In genomic region chr20:51400051-51400926, GRCh38 we compare ENCODE assay signal across 8 cellular contexts.
DNase-seq lines count a peak whose midpoint lies in the region; ATAC-seq and TF ChIP-seq lines count a peak whose summit lies in the region.

No MANE protein-coding gene starts in this region.

- ATAC-seq in HG03108 (IDR thresholded peaks at IDR 0.05; ENCODE audit: unreplicated experiment), result peak; percentile 55

- TF ChIP-seq CTCF in transverse colon (IDR thresholded peaks at IDR 0.05) (no peak), hepatocyte (IDR thresholded peaks at IDR 0.05; ENCODE audit: poor library complexity) (no peak)

- H3K36me3 ChIP-seq in transverse colon (no peaks in the 10 kb centered on the region), hepatocyte (replicated peaks; ENCODE audit: insufficient read depth, low read depth) (no peaks in the 10 kb centered on the region)

- no peaks in the 10 kb centered on the region for H3K79me2 ChIP-seq in hepatocyte

- H3K27me3 Mint-ChIP-seq in activated CD4-positive, alpha-beta T cell treated with anti-CD3 and anti-CD28 coated beads, Interleukin-2, amount 10 ng/mL, durations not matched to agents 24 days and 14 days, result no peaks in the 10 kb centered on the region
- peaks cover 17 to 44% (median 43%) of the 10 kb centered on the region in 3 donors for H3K27me3 Mint-ChIP-seq in immature natural killer cell (ENCODE audit: low read depth in 3 of 3)

- WGBS in transverse colon (ENCODE audit: low coverage in 1 of 2), 2 donors, result 75 to 89% methylated on average over 3 to 17 of the region's 17 CpGs
- 92% methylated on average over 17 of the region's 17 CpGs for WGBS in hepatocyte (ENCODE audit: low lambda C conversion rate, missing lambda C conversion rate)

- H3K4me3 ChIP-seq in transverse colon (no peak overlapping the region), hepatocyte (no peak overlapping the region)

- H3K9me3 Mint-ChIP-seq in activated CD4-positive, alpha-beta T cell treated with anti-CD3 and anti-CD28 coated beads, Interleukin-2, amount 10 ng/mL, durations not matched to agents 24 days and 14 days, result no peaks in the 10 kb centered on the region
- H3K9me3 Mint-ChIP-seq in immature natural killer cell, result no peaks in the 10 kb centered on the region

- peaks cover 0 to 3% (median 0%) of the 10 kb centered on the region in 4 donors for H3K4me1 ChIP-seq in transverse colon
- no peaks in the 10 kb centered on the region for H3K4me1 ChIP-seq in hepatocyte (ENCODE audit: insufficient read depth)

- H3K4me2 ChIP-seq in hepatocyte, result no peak overlapping the region

- H3K27ac Mint-ChIP-seq in activated CD4-positive, alpha-beta T cell treated with anti-CD3 and anti-CD28 coated beads, Interleukin-2, amount 10 ng/mL, durations not matched to agents 24 days and 14 days, result peak overlapping the region; percentile 97
- peak overlapping the region; percentile 99 to 100 (median 99) for H3K27ac Mint-ChIP-seq in immature natural killer cell

- peaks cover 75% of the 10 kb centered on the region for H3K4me1 Mint-ChIP-seq in activated CD4-positive, alpha-beta T cell treated with anti-CD3 and anti-CD28 coated beads, Interleukin-2, amount 10 ng/mL, durations not matched to agents 24 days and 14 days
- peaks cover 85 to 99% of the 10 kb centered on the region in 2 donors for H3K4me1 Mint-ChIP-seq in immature natural killer cell

- TF ChIP-seq EP300 in transverse colon (IDR thresholded peaks at IDR 0.05; ENCODE audit: low read depth), result no peak

- no peaks in the 10 kb centered on the region for H3K9me3 ChIP-seq in transverse colon
- no peaks in the 10 kb centered on the region for H3K9me3 ChIP-seq in hepatocyte (ENCODE audit: low read depth)

- H3K27me3 ChIP-seq in transverse colon (no peaks in the 10 kb centered on the region), hepatocyte (no peaks in the 10 kb centered on the region)

- in situ Hi-C loops in transverse colon (cut with MboI; ENCODE audit: low pct_ligation_motif_present in 1 of 4, low pct_unique_long_range_greater_than_20kb in 1 of 4, low sequenced_read_pairs in 3 of 4), result no loop called here

- H3K9me2 ChIP-seq in hepatocyte (replicated peaks; ENCODE audit: insufficient read depth), result no peaks in the 10 kb centered on the region

- H3K27ac ChIP-seq in transverse colon (peak overlapping the region; percentile 35 to 73 (median 56)), hepatocyte (no peak overlapping the region)

- no peaks in the 10 kb centered on the region for H4K20me1 ChIP-seq in hepatocyte (ENCODE audit: insufficient read depth, poor library complexity, severe bottlenecking)

- H3K36me3 Mint-ChIP-seq in activated CD4-positive, alpha-beta T cell treated with anti-CD3 and anti-CD28 coated beads, Interleukin-2, amount 10 ng/mL, durations not matched to agents 24 days and 14 days (ENCODE audit: low read depth), result peaks cover 77% of the 10 kb centered on the region
- peaks cover 17 to 46% (median 22%) of the 10 kb centered on the region in 3 donors for H3K36me3 Mint-ChIP-seq in immature natural killer cell

- peak; percentile 93 for DNase-seq in activated CD4-positive, alpha-beta T cell treated with anti-CD3 and anti-CD28 coated beads, Interleukin-2, amount 10 ng/mL, durations not matched to agents 24 days and 14 days
- DNase-seq in immature natural killer cell, result peak; percentile 86 to 89 (median 88)
- DNase-seq in transverse colon, result peak; percentile 38
- DNase-seq in hepatocyte (ENCODE audit: low spot score), result no peak
- no peak for DNase-seq in HUDEP-2 (lab: John Stamatoyannopoulos, UW; ENCODE audit: unreplicated experiment in 76 of 76)
- DNase-seq in DMS 273 treated with DMSO at 0.1 percent for 48 hours (lab: John Stamatoyannopoulos, UW), result no peak

- TF ChIP-seq POLR2A in GM19193 (IDR thresholded peaks at IDR 0.05; ENCODE audit: extremely low read depth, insufficient read depth, insufficient read length) (peak; percentile 57), transverse colon (IDR thresholded peaks at IDR 0.05) (no peak)

- intact Hi-C loops in activated CD4-positive, alpha-beta T cell treated with anti-CD3 and anti-CD28 coated beads, Interleukin-2, amount 10 ng/mL, durations not matched to agents 24 days and 14 days (cut with micrococcal nuclease), result loop anchor here (1.0 kb wide), 5 partner anchors 80 to 315 kb away; no protein-coding TSS in a partner anchor
- intact Hi-C loops in transverse colon (cut with DNase I; ENCODE audit: low total_unique reads), result no loop called here

- H3K4me3 Mint-ChIP-seq in activated CD4-positive, alpha-beta T cell treated with anti-CD3 and anti-CD28 coated beads, Interleukin-2, amount 10 ng/mL, durations not matched to agents 24 days and 14 days, result peak overlapping the region; percentile 80
- peak overlapping the region; percentile 72 to 88 (median 78) for H3K4me3 Mint-ChIP-seq in immature natural killer cell

- no peak overlapping the region for H2AFZ ChIP-seq in hepatocyte

Comparison
In these comparisons a context has a peak if more than half of its experiments do, and no peak if none do; other contexts are left out.
1. DNase-seq: peak in activated CD4-positive, alpha-beta T cell treated with anti-CD3 and anti-CD28 coated beads, Interleukin-2, amount 10 ng/mL, durations not matched to agents 24 days and 14 days (single experiment), immature natural killer cell (3 of 3) and transverse colon (single experiment); none in hepatocyte (single experiment), HUDEP-2 (0 of 76) and DMS 273 treated with DMSO at 0.1 percent for 48 hours (single experiment).